19 cellular contexts compared by ENCODE assay signal in genomic region chr14:67168110-67168441, GRCh38. TPM values are rescaled to one million over a fixed set of nuclear protein-coding genes. Genes with fewer than 3 reads are reported as not detected.
DNase-seq lines count a peak whose midpoint lies in the region; ATAC-seq and TF ChIP-seq lines count a peak whose summit lies in the region.
"Had no signal": no experiment of that assay in that cellular context is flagged by ENCODE, and none has a peak within 500 bp of the region (broad histone marks: within the 10 kb centered on the region; RNA-seq: fewer than 3 reads in every experiment).

No MANE protein-coding gene starts in this region.

- no peak for TF ChIP-seq EP300 in SK-N-SH (IDR thresholded peaks at IDR 0.05; ENCODE audit: borderline replicate concordance in 1 of 2, low read depth in 1 of 2, low read length in 1 of 2)

- whole genome bisulfite sequencing in SK-N-SH (ENCODE audit: low lambda C conversion rate) = 96% methylated on average over 1 of the region's 1 CpG
- no CpG with 5 or more reads among the region's 1 CpG for WGBS in mesodermal cell (ENCODE audit: insufficient coverage in 2 of 2), 2 experiments
- WGBS in thyroid gland, 2 donors = 93 to 94% methylated on average over 1 of the region's 1 CpG

- H3K79me2 ChIP-seq in SK-N-SH (ENCODE audit: insufficient read depth) (no peaks in the 10 kb centered on the region), OCI-LY7 (ENCODE audit: insufficient read depth, low read depth, low read length) (no peaks in the 10 kb centered on the region)

- TF ChIP-seq CTCF in SK-N-SH (IDR thresholded peaks at IDR 0.05) = no peak
- TF ChIP-seq CTCF in thyroid gland (IDR thresholded peaks at IDR 0.05) = no peak
- TF ChIP-seq CTCF in OCI-LY7 (conservative IDR thresholded peaks at IDR 0.05; ENCODE audit: low read length) = no peak

- H3K4me3 ChIP-seq in SK-N-SH (ENCODE audit: low read depth in 2 of 2, low read length in 1 of 2) (no peak overlapping the region), SJSA1 (no peak overlapping the region), mesodermal cell (ENCODE audit: extremely low read depth, insufficient read depth, low read length, poor library complexity, severe bottlenecking) (no peak overlapping the region), thyroid gland (replicated peaks in 1 of 3) (no peak overlapping the region), OCI-LY7 (ENCODE audit: low read depth, low read length, poor library complexity, severe bottlenecking) (no peak overlapping the region)

- no peak for ATAC-seq in SK-N-SH treated with all-trans-retinoic acid at 6 μM for 48 hours
- ATAC-seq: CD8-positive, alpha-beta T cell had no signal

- H4K20me1 ChIP-seq in SK-N-SH (ENCODE audit: insufficient read depth) = no peaks in the 10 kb centered on the region
- H4K20me1 ChIP-seq in OCI-LY7 (ENCODE audit: insufficient read depth, low read length) = no peaks in the 10 kb centered on the region

- no TSS peak for BruUV-seq in OCI-LY7 (replicated peaks; lab: Mats Ljungman, UMichigan)

- POLR2A ChIA-PET in SK-N-SH (lab: Yijun Ruan, JAX) (no interaction called here), OCI-LY7 (lab: Charles Lee) (no interaction called here)

- DNase-seq in SK-N-SH (no peak), SJSA1 (ENCODE audit: low read depth in 1 of 2, low spot score in 2 of 2) (no peak), thyroid gland (no peak), NCI-H187 treated with DMSO at 0.1 percent for 48 hours (lab: John Stamatoyannopoulos, UW) (no peak), OCI-LY7 (ENCODE audit: low spot score) (no peak), NCI-H146 treated with DMSO at 0.1 percent for 48 hours (lab: John Stamatoyannopoulos, UW; ENCODE audit: unreplicated experiment) (no peak)
- DNase-seq: CD8-positive, alpha-beta T cell; DMS79 treated with DMSO at 0.1 percent for 48 hours; NCI-H1105 treated with DMSO at 0.1 percent for 48 hours; NCI-H187; NCI-H69; OCI-M1 had no signal

- CTCF ChIA-PET in SK-N-SH (lab: Yijun Ruan, JAX) (interaction anchor here (0.8 to 4.4 kb wide), 3 partner anchors 34 to 123 kb away, joined by 3 to 78 read pairs (median 3); no protein-coding TSS in a partner anchor), OCI-LY7 (lab: Charles Lee; ENCODE audit: unreplicated experiment) (no interaction called here)

- H3K9me3 ChIP-seq in SK-N-SH (no peaks in the 10 kb centered on the region), SJSA1 (replicated peaks) (no peaks in the 10 kb centered on the region), mesodermal cell (ENCODE audit: control insufficient read depth, low read length) (peaks cover 5% of the 10 kb centered on the region), thyroid gland (no peaks in the 10 kb centered on the region), OCI-LY7 (ENCODE audit: low read length) (no peaks in the 10 kb centered on the region)

- no peaks in the 10 kb centered on the region for H3K36me3 ChIP-seq in SK-N-SH (replicated peaks in 1 of 2; ENCODE audit: control insufficient read depth in 1 of 2, insufficient read depth in 2 of 2, low read length in 1 of 2)
- no peaks in the 10 kb centered on the region for H3K36me3 ChIP-seq in SJSA1
- H3K36me3 ChIP-seq in mesodermal cell (ENCODE audit: control insufficient read depth, insufficient read depth, low read length) = no peaks in the 10 kb centered on the region
- H3K36me3 ChIP-seq in thyroid gland = no peaks in the 10 kb centered on the region
- no peaks in the 10 kb centered on the region for H3K36me3 ChIP-seq in OCI-LY7 (ENCODE audit: insufficient read depth, low read length)

- TF ChIP-seq POLR2A in thyroid gland (IDR thresholded peaks at IDR 0.05) = no peak

- H3K9ac ChIP-seq in SK-N-SH = no peak overlapping the region

- H3K27ac ChIP-seq in SK-N-SH (ENCODE audit: low read depth in 2 of 2, low read length in 1 of 2) = no peak overlapping the region
- H3K27ac ChIP-seq in SJSA1 = peak overlapping the region; percentile 64
- H3K27ac ChIP-seq in mesodermal cell (ENCODE audit: low read depth, low read length, severe bottlenecking) = peak overlapping the region; percentile 70
- H3K27ac ChIP-seq in thyroid gland = peak overlapping the region; percentile 21 to 70 (median 67)
- no peak overlapping the region for H3K27ac ChIP-seq in OCI-LY7 (ENCODE audit: low read depth, low read length, poor library complexity, severe bottlenecking)
- H3K27ac ChIP-seq: 22Rv1 had no signal

- peaks cover 6% of the 10 kb centered on the region for H3F3A ChIP-seq in SK-N-SH (replicated peaks; ENCODE audit: insufficient read depth)

- H3K9me2 ChIP-seq in SK-N-SH (no peaks in the 10 kb centered on the region), OCI-LY7 (ENCODE audit: insufficient read depth, low read length) (no peaks in the 10 kb centered on the region)

- intact Hi-C loops in thyroid gland (cut with DNase I) (loop anchor here (5.0 kb wide), 1 partner anchor 119 kb away; no protein-coding TSS in a partner anchor), OCI-LY7 (cut with micrococcal nuclease; ENCODE audit: unreplicated experiment) (loop anchor here (5.0 to 10.0 kb wide), 3 partner anchors 169 to 537 kb away; partner anchors contain the start of gene RDH12)

- peaks cover 0 to 10% of the 10 kb centered on the region in 2 experiments; a peak in 1 of 4 replicates for H3K4me1 ChIP-seq in SK-N-SH (ENCODE audit: control insufficient read depth in 1 of 2, insufficient read depth in 2 of 2, low read depth in 1 of 2, low read length in 1 of 2)
- H3K4me1 ChIP-seq in SJSA1 (replicated peaks) = peaks cover 16% of the 10 kb centered on the region
- peaks cover 4% of the 10 kb centered on the region for H3K4me1 ChIP-seq in mesodermal cell (ENCODE audit: control insufficient read depth, insufficient read depth, low read length, poor library complexity, severe bottlenecking)
- H3K4me1 ChIP-seq in thyroid gland = peaks cover 6 to 11% of the 10 kb centered on the region in 2 donors
- H3K4me1 ChIP-seq in OCI-LY7 (ENCODE audit: insufficient read depth, low read length, poor library complexity, severe bottlenecking) = no peaks in the 10 kb centered on the region

- H2AFZ ChIP-seq in SK-N-SH (ENCODE audit: low read depth) = peak overlapping the region; percentile 9; the same call in 1 of the 2 replicates
- H2AFZ ChIP-seq in OCI-LY7 (ENCODE audit: low read length) = no peak overlapping the region

- H3K4me2 ChIP-seq in SK-N-SH (no peak overlapping the region), OCI-LY7 (ENCODE audit: low read length) (no peak overlapping the region)

- TF ChIP-seq RAD21 in SK-N-SH (IDR thresholded peaks at IDR 0.05; ENCODE audit: low read length) = no peak

- H3K27me3 ChIP-seq in SK-N-SH (ENCODE audit: insufficient read depth) = no peaks in the 10 kb centered on the region
- no peaks in the 10 kb centered on the region for H3K27me3 ChIP-seq in SJSA1 (replicated peaks)
- H3K27me3 ChIP-seq in thyroid gland = no peaks in the 10 kb centered on the region

TF ChIP-seq in SK-N-SH, 30 proteins besides CTCF, POLR2A, EP300 and RAD21 (continues in another document):
- TF ChIP-seq SIN3A (IDR thresholded peaks at IDR 0.05; ENCODE audit: borderline replicate concordance, low read depth, low read length) (no peak), FOXM1 (IDR thresholded peaks at IDR 0.05; ENCODE audit: low read depth) (no peak), GATA2 (CRISPR knock-in tag; IDR thresholded peaks at IDR 0.05) (no peak), USF1 (IDR thresholded peaks at IDR 0.05; ENCODE audit: borderline replicate concordance, low read depth) (no peak), POLR2AphosphoS5 (IDR thresholded peaks at IDR 0.05; ENCODE audit: low read depth, low read length) (no peak), NFIC (IDR thresholded peaks at IDR 0.05; ENCODE audit: borderline replicate concordance) (no peak), ELF1 (IDR thresholded peaks at IDR 0.05) (no peak), FOXJ3 (CRISPR knock-in tag; IDR thresholded peaks at IDR 0.05) (no peak), JUND (IDR thresholded peaks at IDR 0.05) (no peak), TEAD4 (IDR thresholded peaks at IDR 0.05; ENCODE audit: borderline replicate concordance, insufficient read depth) (no peak), RXRA (IDR thresholded peaks at IDR 0.05; ENCODE audit: borderline replicate concordance, low read depth) (no peak)

TF ChIP-seq in SK-N-SH treated with all-trans-retinoic acid at 6 μM for 48 hours, 23 proteins besides CTCF, POLR2A, EP300 and RAD21 (continues in another document):
- TF ChIP-seq CREB5 (CRISPR knock-in tag; IDR thresholded peaks at IDR 0.05; ENCODE audit: low read depth) = no peak
- TF ChIP-seq SNAI2 (CRISPR knock-in tag; IDR thresholded peaks at IDR 0.05) = no peak
- TF ChIP-seq ZFP30 (CRISPR knock-in tag; IDR thresholded peaks at IDR 0.05) = no peak
- no peak for TF ChIP-seq OSR1 (CRISPR knock-in tag; IDR thresholded peaks at IDR 0.05)
- TF ChIP-seq GLIS3 (CRISPR knock-in tag; IDR thresholded peaks at IDR 0.05) = no peak
- TF ChIP-seq ZC3H10 (CRISPR knock-in tag; IDR thresholded peaks at IDR 0.05) = no peak
- TF ChIP-seq ZNF565 (CRISPR knock-in tag; conservative IDR thresholded peaks at IDR 0.05; ENCODE audit: low read depth) = no peak
- no peak for TF ChIP-seq ARNTL (CRISPR knock-in tag; IDR thresholded peaks at IDR 0.05; ENCODE audit: borderline replicate concordance, low read depth)
- no peak for TF ChIP-seq BACH2 (CRISPR knock-in tag; IDR thresholded peaks at IDR 0.05; ENCODE audit: borderline replicate concordance)

RNA-seq across cellular contexts. Expression of gene GARIN2, which starts 21.2 kb away (rescaled TPM):
- polyA plus RNA-seq in SK-N-SH (2012; rRNA removed) = 0.05 and 0.13 TPM in 2 replicates
- 0.03 TPM in 1 of 2 replicates, not detected in the other for polyA plus RNA-seq in SK-N-SH (2012; cell fraction: cytosol; rRNA removed)
- 0.12 and 0.13 TPM in 2 replicates for polyA plus RNA-seq in SK-N-SH (2012; cell fraction: nucleus; rRNA removed)
- total RNA-seq in SJSA1 (2014; rRNA removed; shearing (Covaris generic)) = not detected in 2 replicates
- polyA plus RNA-seq in mesodermal cell (2013, experiment 1 of 2) = 0.59 TPM
- 0.71 TPM for polyA plus RNA-seq in mesodermal cell (2013, experiment 2 of 2)
- not detected for total RNA-seq in thyroid gland
- not detected in 2 replicates for total RNA-seq in OCI-LY7 (2014; rRNA removed; shearing (Covaris generic))
- not detected in 2 replicates for total RNA-seq in OCI-LY7 (2022)
- total RNA-seq: CD8-positive, alpha-beta T cell; G401; HT-29 had no signal
- polyA plus RNA-seq: BJ, IgD-negative memory B cell had no signal

Comparison
In these comparisons a context has a peak if more than half of its experiments do, and no peak if none do; other contexts are left out.
1. H3K27ac ChIP-seq: peak in SJSA1 (single experiment), mesodermal cell (single experiment) and thyroid gland (3 of 3); none in SK-N-SH (0 of 2) and OCI-LY7 (single experiment).